In the genomic region with DNA sequence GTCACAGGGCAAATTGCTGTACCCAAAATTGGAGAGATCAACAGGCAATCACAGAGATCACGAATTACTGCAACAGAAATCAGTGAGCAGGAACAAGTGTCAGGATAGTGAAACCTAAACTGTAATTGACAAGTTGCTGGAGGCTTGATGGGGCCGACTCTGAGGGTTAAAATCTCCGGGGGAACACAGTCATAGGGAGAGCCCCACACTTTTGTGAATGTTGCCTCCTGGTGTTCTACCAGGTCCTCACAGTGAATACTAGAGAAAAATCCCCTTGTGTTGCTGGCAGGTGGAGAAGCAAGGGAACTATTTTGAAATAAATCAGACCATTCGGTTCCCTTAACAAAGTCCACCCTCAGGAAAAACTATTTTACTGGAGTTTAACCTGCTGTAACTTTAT, we compare ENCODE assay signal across 9 cellular contexts.
DNase-seq lines count a peak whose midpoint lies in the region; ATAC-seq and TF ChIP-seq lines count a peak whose summit lies in the region.
"Had no signal": no experiment of that assay in that cellular context is flagged by ENCODE, and none has a peak within 500 bp of the region (broad histone marks: within the 10 kb centered on the region; RNA-seq: fewer than 3 reads in every experiment).

No MANE protein-coding gene starts in this region.

- ATAC-seq in HG02610 (IDR thresholded peaks at IDR 0.05; ENCODE audit: unreplicated experiment) = peak; percentile 99
- ATAC-seq in stimulated activated naive B cell treated with anti-CD40 and anti-IgM and Interleukin-4, amounts not matched to agents 10 μg/mL and 1 μg/mL and 100 μg/mL, for 72 hours (replicated peaks) = peak; percentile 88 to 97
- ATAC-seq in CD4-positive, alpha-beta T cell (ENCODE audit: poor library complexity) = no peak

- H3K4me3 Mint-ChIP-seq in MCF 10A (ENCODE audit: unreplicated experiment) = no peak overlapping the region
- peak overlapping the region in 1 of 2 donors; percentile 43 for H3K4me3 Mint-ChIP-seq in stimulated activated naive B cell treated with anti-CD40 and anti-IgM and Interleukin-4, amounts not matched to agents 10 μg/mL and 1 μg/mL and 100 μg/mL, for 72 hours
- H3K4me3 Mint-ChIP-seq in CD4-positive, alpha-beta T cell = no peak overlapping the region

- no TSS peak for BruUV-seq in MCF 10A (replicated peaks; lab: Mats Ljungman, UMichigan)

- peak; percentile 23 for DNase-seq in MCF 10A (ENCODE audit: unreplicated experiment)
- no peak for DNase-seq in breast epithelium (ENCODE audit: low spot score in 2 of 2)
- peak; percentile 17 to 35 for DNase-seq in NOMO-1 (lab: John Stamatoyannopoulos, UW; ENCODE audit: unreplicated experiment in 2 of 2)
- DNase-seq in stimulated activated naive B cell treated with anti-CD40 and anti-IgM and Interleukin-4, amounts not matched to agents 10 μg/mL and 1 μg/mL and 100 μg/mL, for 72 hours = peak; percentile 29
- no peak for DNase-seq in CD4-positive, alpha-beta T cell
- no peak for DNase-seq in Kasumi-1 (lab: John Stamatoyannopoulos, UW)
- no peak for DNase-seq in hypothalamus (lab: John Stamatoyannopoulos, UW)

- no peak overlapping the region for H3K27ac ChIP-seq in breast epithelium
- H3K27ac ChIP-seq in CD4-positive, alpha-beta T cell (ENCODE audit: low read depth, low read length) = no peak overlapping the region
- H3K27ac ChIP-seq: coronary artery had no signal

- intact Hi-C loops in MCF 10A (cut with micrococcal nuclease) = no loop called here
- intact Hi-C loops in breast epithelium (cut with DNase I; ENCODE audit: low total_unique reads) = loop anchor here (2.0 kb wide), 1 partner anchor 41 kb away; no protein-coding TSS in a partner anchor
- intact Hi-C loops in CD4-positive, alpha-beta T cell (cut with DNase I, micrococcal nuclease) = no loop called here

- peak overlapping the region; percentile 11 for H3K27ac Mint-ChIP-seq in MCF 10A (ENCODE audit: low read depth, unreplicated experiment)
- peak overlapping the region; percentile 11 for H3K27ac Mint-ChIP-seq in stimulated activated naive B cell treated with anti-CD40 and anti-IgM and Interleukin-4, amounts not matched to agents 10 μg/mL and 1 μg/mL and 100 μg/mL, for 72 hours
- H3K27ac Mint-ChIP-seq in CD4-positive, alpha-beta T cell = no peak overlapping the region

- no peak for TF ChIP-seq CTCF in MCF 10A (IDR thresholded peaks at IDR 0.05; ENCODE audit: unreplicated experiment)
- no peak for TF ChIP-seq CTCF in breast epithelium (IDR thresholded peaks at IDR 0.05)
- TF ChIP-seq CTCF in CD4-positive, alpha-beta T cell (IDR thresholded peaks at IDR 0.05) = no peak

- CTCF ChIA-PET in MCF 10A (lab: Yijun Ruan, JAX) = interaction anchor here (1.2 kb wide), 1 partner anchor 9 kb away, joined by 6 read pairs; no protein-coding TSS in a partner anchor
- CTCF ChIA-PET in CD4-positive, alpha-beta T cell (lab: Charles Lee) = no interaction called here

- no peaks in the 10 kb centered on the region for H3K9me3 Mint-ChIP-seq in MCF 10A (ENCODE audit: unreplicated experiment)
- no peaks in the 10 kb centered on the region for H3K9me3 Mint-ChIP-seq in stimulated activated naive B cell treated with anti-CD40 and anti-IgM and Interleukin-4, amounts not matched to agents 10 μg/mL and 1 μg/mL and 100 μg/mL, for 72 hours
- no peaks in the 10 kb centered on the region for H3K9me3 Mint-ChIP-seq in CD4-positive, alpha-beta T cell

- H3K36me3 Mint-ChIP-seq in MCF 10A (ENCODE audit: insufficient read depth, unreplicated experiment) = peaks cover 4% of the 10 kb centered on the region
- no peaks in the 10 kb centered on the region for H3K36me3 Mint-ChIP-seq in stimulated activated naive B cell treated with anti-CD40 and anti-IgM and Interleukin-4, amounts not matched to agents 10 μg/mL and 1 μg/mL and 100 μg/mL, for 72 hours
- no peaks in the 10 kb centered on the region for H3K36me3 Mint-ChIP-seq in CD4-positive, alpha-beta T cell (ENCODE audit: low read depth)

- H3K9me3 ChIP-seq in breast epithelium = no peaks in the 10 kb centered on the region
- no peaks in the 10 kb centered on the region for H3K9me3 ChIP-seq in CD4-positive, alpha-beta T cell (ENCODE audit: control insufficient read depth, low read length)

- no peak overlapping the region for H3K4me3 ChIP-seq in breast epithelium
- H3K4me3 ChIP-seq: coronary artery had no signal

- no peaks in the 10 kb centered on the region for H3K4me1 ChIP-seq in breast epithelium

- H3K36me3 ChIP-seq in breast epithelium = no peaks in the 10 kb centered on the region

- H3K4me1 Mint-ChIP-seq in MCF 10A (ENCODE audit: insufficient read depth, unreplicated experiment) = peaks cover 6% of the 10 kb centered on the region
- peaks cover 6 to 13% of the 10 kb centered on the region in 2 donors for H3K4me1 Mint-ChIP-seq in stimulated activated naive B cell treated with anti-CD40 and anti-IgM and Interleukin-4, amounts not matched to agents 10 μg/mL and 1 μg/mL and 100 μg/mL, for 72 hours
- H3K4me1 Mint-ChIP-seq in CD4-positive, alpha-beta T cell (ENCODE audit: low read depth) = no peaks in the 10 kb centered on the region

- no peaks in the 10 kb centered on the region for H3K27me3 Mint-ChIP-seq in MCF 10A (ENCODE audit: insufficient read depth, unreplicated experiment)
- H3K27me3 Mint-ChIP-seq in stimulated activated naive B cell treated with anti-CD40 and anti-IgM and Interleukin-4, amounts not matched to agents 10 μg/mL and 1 μg/mL and 100 μg/mL, for 72 hours = no peaks in the 10 kb centered on the region
- H3K27me3 Mint-ChIP-seq in CD4-positive, alpha-beta T cell = no peaks in the 10 kb centered on the region

- no peaks in the 10 kb centered on the region for H3K27me3 ChIP-seq in breast epithelium
- no peaks in the 10 kb centered on the region for H3K27me3 ChIP-seq in CD4-positive, alpha-beta T cell (ENCODE audit: control insufficient read depth, insufficient read depth, low read length)

- no peak for TF ChIP-seq POLR2A in breast epithelium (IDR thresholded peaks at IDR 0.05)

- POLR2A ChIA-PET in MCF 10A (lab: Yijun Ruan, JAX) = no interaction called here
- POLR2A ChIA-PET in CD4-positive, alpha-beta T cell (lab: Charles Lee) = interaction anchor here (1.2 kb wide), 1 partner anchor 10 kb away, joined by 3 read pairs; no protein-coding TSS in a partner anchor

Comparison
In these comparisons a context has a peak if more than half of its experiments do, and no peak if none do; other contexts are left out.
1. DNase-seq: peak in MCF 10A (single experiment), NOMO-1 (2 of 2) and stimulated activated naive B cell treated with anti-CD40 and anti-IgM and Interleukin-4, amounts not matched to agents 10 μg/mL and 1 μg/mL and 100 μg/mL, for 72 hours (single experiment); none in breast epithelium (0 of 2), CD4-positive, alpha-beta T cell (0 of 10), Kasumi-1 (0 of 2) and hypothalamus (0 of 51).